8 cellular contexts compared by ENCODE assay signal in the genomic region with DNA sequence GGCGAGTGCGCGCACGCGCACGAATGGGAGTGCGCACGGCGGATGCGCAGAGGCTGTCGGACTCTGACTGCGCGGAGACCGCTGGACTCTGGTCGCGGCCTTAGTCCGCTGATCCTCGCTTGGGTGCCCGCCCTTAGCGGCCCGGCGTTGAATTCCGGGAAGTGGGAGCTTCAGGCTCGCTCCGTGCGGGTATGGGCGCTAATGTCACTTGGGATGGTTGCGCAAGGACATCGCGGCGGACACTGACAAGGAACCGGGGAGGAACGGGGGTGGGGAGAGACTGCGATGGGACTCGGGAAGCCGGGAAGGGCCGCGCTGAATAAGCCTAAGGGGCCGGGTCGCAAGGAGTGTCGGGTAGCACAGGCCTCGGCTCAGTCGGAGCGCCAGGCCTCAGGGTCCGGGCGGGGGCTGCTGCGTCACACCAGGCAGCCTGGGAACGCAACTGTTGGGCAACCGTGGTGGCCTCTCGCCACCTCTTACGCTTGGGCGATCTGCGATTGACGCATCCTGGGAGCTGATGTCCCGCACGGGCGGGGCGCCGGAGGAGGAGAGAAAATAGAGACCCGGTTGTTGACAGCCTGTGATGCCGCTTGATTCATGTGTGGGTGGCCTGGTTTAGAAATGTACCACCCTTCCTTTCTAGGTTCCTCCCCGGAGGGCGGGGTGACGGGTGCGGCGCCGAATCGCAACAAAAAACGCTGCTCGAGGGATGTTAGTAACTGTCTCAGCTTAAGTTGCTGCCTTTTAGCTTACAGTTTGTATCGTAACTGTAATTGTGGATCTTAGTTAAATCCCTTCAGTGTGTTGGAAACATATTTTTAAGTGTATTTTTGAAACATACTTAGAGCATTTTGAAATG. TPM values are rescaled to one million over a fixed set of nuclear protein-coding genes. Genes with fewer than 3 reads are reported as not detected.
DNase-seq lines count a peak whose midpoint lies in the region; ATAC-seq, FAIRE-seq and TF ChIP-seq lines count a peak whose summit lies in the region.

No MANE protein-coding gene starts in this region.

- TSS peak; percentile 72 for BruUV-seq in HepG2 (replicated peaks; lab: Mats Ljungman, UMichigan)

- ATAC-seq in HG03457 (IDR thresholded peaks at IDR 0.05; ENCODE audit: unreplicated experiment) (peak; percentile 59), HepG2 (peak; percentile 88)

- peaks cover 47% of the 10 kb centered on the region for H3K79me2 ChIP-seq in HepG2 (ENCODE audit: insufficient read depth, low read length)

- peak; percentile 84 to 91 for TF ChIP-seq POLR2A in HepG2 (IDR thresholded peaks at IDR 0.05; ENCODE audit: insufficient read depth in 1 of 2, low read depth in 2 of 2, low read length in 2 of 2)

- no peaks in the 10 kb centered on the region for H3K27me3 ChIP-seq in BLaER1 treated with 17β-estradiol and CSF1 and Interleukin-3, amounts not matched to agents 10 nM and 100 nM
- H3K27me3 ChIP-seq in HepG2 (ENCODE audit: control insufficient read depth in 1 of 2, insufficient read depth in 2 of 2, low read length in 2 of 2): no peaks in the 10 kb centered on the region; a peak in 1 of 5 replicates

- TF ChIP-seq EP300 in HepG2 (IDR thresholded peaks at IDR 0.05; ENCODE audit: low read depth in 2 of 2, low read length in 2 of 2) (peak in 1 of 2 experiments; percentile 38; a peak in 1 of 4 replicates), HepG2 (CRISPR knock-in tag; IDR thresholded peaks at IDR 0.05; ENCODE audit: borderline replicate concordance) (peak; percentile 56)

- DNase-seq in GM19240 (ENCODE audit: insufficient read length, low spot score) (peak; percentile 48), NCI-H748 (lab: John Stamatoyannopoulos, UW; ENCODE audit: unreplicated experiment) (peak; percentile 89), dermis blood vessel endothelial cell (peak; percentile 85), HepG2 (ENCODE audit: low spot score) (peak; percentile 91)
- DNase-seq in activated CD4-positive, alpha-beta T cell treated with anti-CD3 and anti-CD28 coated beads, Interleukin-2, amount 50 U/mL, for 4 hours: peak; percentile 93
- DNase-seq in stimulated activated CD4-positive, alpha-beta T cell treated with anti-CD3 and anti-CD28 coated beads, Interleukin-2, amount 100 ng/mL, for 48 hours: peak; percentile 82 to 88

- H3K9ac ChIP-seq in BLaER1 treated with 17β-estradiol and CSF1 and Interleukin-3, amounts not matched to agents 10 nM and 100 nM: peak overlapping the region; percentile 93 to 100 (median 99)
- peak overlapping the region; percentile 99 for H3K9ac ChIP-seq in HepG2 (ENCODE audit: insufficient read depth, low read depth, low read length)

- H3K4me1 ChIP-seq in BLaER1 treated with 17β-estradiol and CSF1 and Interleukin-3, amounts not matched to agents 10 nM and 100 nM: peaks cover 44 to 68% (median 59%) of the 10 kb centered on the region in 10 experiments
- peaks cover 41% of the 10 kb centered on the region for H3K4me1 ChIP-seq in HepG2 (ENCODE audit: insufficient read depth, low read length)

- no peaks in the 10 kb centered on the region for H3K9me3 ChIP-seq in BLaER1 treated with 17β-estradiol and CSF1 and Interleukin-3, amounts not matched to agents 10 nM and 100 nM (replicated peaks in 1 of 11)
- H3K9me3 ChIP-seq in HepG2 (ENCODE audit: low read length): no peaks in the 10 kb centered on the region

- FAIRE-seq in HepG2 (lab: Jason Lieb, UNC): peak; percentile 50

- CTCF ChIA-PET in HepG2 (lab: Yijun Ruan, JAX; ENCODE audit: low intra/inter-chr PET ratio, low total read pairs): no interaction called here

- H3K36me3 ChIP-seq in BLaER1 treated with 17β-estradiol and CSF1 and Interleukin-3, amounts not matched to agents 10 nM and 100 nM: peaks cover 15 to 24% (median 21%) of the 10 kb centered on the region in 11 experiments; a peak in 21 of 22 replicates
- peaks cover 0 to 9% of the 10 kb centered on the region in 2 experiments; a peak in 2 of 5 replicates for H3K36me3 ChIP-seq in HepG2 (replicated peaks in 1 of 2; ENCODE audit: control insufficient read depth in 1 of 2, insufficient read depth in 2 of 2, low read length in 2 of 2)

- intact Hi-C loops in HepG2 (cut with micrococcal nuclease; ENCODE audit: unreplicated experiment): loop anchor here (1.0 to 2.0 kb wide), 3 partner anchors 21 to 157 kb away; partner anchors contain the start of gene RGMB

- H4K20me1 ChIP-seq in BLaER1 treated with 17β-estradiol and CSF1 and Interleukin-3, amounts not matched to agents 10 nM and 100 nM: peaks cover 16 to 46% (median 33%) of the 10 kb centered on the region in 11 experiments; a peak in 20 of 22 replicates
- H4K20me1 ChIP-seq in HepG2 (ENCODE audit: insufficient read depth, low read length): peaks cover 15% of the 10 kb centered on the region

- in situ Hi-C loops in HepG2 (cut with HindIII; ENCODE audit: extremely low pct_ligation_motif_present, low pct_unique_long_range_greater_than_20kb): loop anchor here (5.0 kb wide), 1 partner anchor 157 kb away; the partner anchor contains the start of gene RGMB

- 0% methylated on average over 26 of the region's 71 CpGs for whole genome bisulfite sequencing in HepG2 (ENCODE audit: low lambda C conversion rate)

- H3K4me3 ChIP-seq in BLaER1 treated with 17β-estradiol and CSF1 and Interleukin-3, amounts not matched to agents 10 nM and 100 nM: peak overlapping the region; percentile 78 to 97 (median 93)
- H3K4me3 ChIP-seq in HepG2 (replicated peaks in 1 of 3; ENCODE audit: insufficient read depth in 1 of 3, low read depth in 2 of 3, low read length in 3 of 3): peak overlapping the region; percentile 71 to 83 (median 78)

- no peak overlapping the region for H2AFZ ChIP-seq in HepG2 (ENCODE audit: low read length)

- no peak; the same call in 1 of the 2 replicates for TF ChIP-seq CTCF in HepG2 (CRISPR knock-in tag; IDR thresholded peaks at IDR 0.05)

- POLR2A ChIA-PET in HepG2 (lab: Yijun Ruan, JAX): interaction anchor here (0.8 to 2.3 kb wide), 6 partner anchors 10 to 109 kb away, joined by 3 to 21 read pairs (median 7); no protein-coding TSS in a partner anchor

- no peak for TF ChIP-seq RAD21 in HepG2 (CRISPR knock-in tag; IDR thresholded peaks at IDR 0.05)

- H3K4me2 ChIP-seq in BLaER1 treated with 17β-estradiol and CSF1 and Interleukin-3, amounts not matched to agents 10 nM and 100 nM: peak overlapping the region; percentile 86 to 98 (median 89)
- peak overlapping the region; percentile 78 for H3K4me2 ChIP-seq in HepG2 (ENCODE audit: low read depth, low read length)

- peak overlapping the region; percentile 95 to 100 (median 100) for H3K27ac ChIP-seq in BLaER1 treated with 17β-estradiol and CSF1 and Interleukin-3, amounts not matched to agents 10 nM and 100 nM
- peak overlapping the region; percentile 100 for H3K27ac ChIP-seq in HepG2 (ENCODE audit: extremely low read length, insufficient read depth, low read length)

TF ChIP-seq in HepG2, 621 proteins besides CTCF, POLR2A, EP300 and RAD21 (continues in another document):
- TF ChIP-seq KAT8 (CRISPR knock-in tag; IDR thresholded peaks at IDR 0.05) (peak; percentile 89), ZNF776 (CRISPR knock-in tag; IDR thresholded peaks at IDR 0.05) (peak; percentile 91), ZNF207 (IDR thresholded peaks at IDR 0.05; ENCODE audit: borderline replicate concordance) (no peak), ZNF670 (CRISPR knock-in tag; IDR thresholded peaks at IDR 0.05; ENCODE audit: borderline replicate concordance) (0 out of 2 replicates have a peak, but pooled peaks have one; percentile 81), ARHGAP35 (CRISPR knock-in tag; IDR thresholded peaks at IDR 0.05; ENCODE audit: borderline replicate concordance) (peak; percentile 69; the same call in 1 of the 2 replicates), ZKSCAN8 (CRISPR knock-in tag; IDR thresholded peaks at IDR 0.05; ENCODE audit: borderline replicate concordance) (no peak)

RNA-seq across cellular contexts. Expression of gene CHD1, which starts 0.5 kb away (rescaled TPM):
- 74.4 and 104 TPM in 2 replicates for total RNA-seq in dermis blood vessel endothelial cell
- 55.9 and 79.7 TPM in 2 replicates for total RNA-seq in HepG2 (2016; rRNA removed; fragmentation: Illumina TruSeq; extraction: Trizol)
- total RNA-seq in HepG2 (2016; cell fraction: cytosol; rRNA removed; fragmentation: Illumina TruSeq; extraction: Trizol; ENCODE audit: low read depth): 5.5 and 6.9 TPM in 2 replicates
- 55.3 and 76.6 TPM in 2 replicates for total RNA-seq in HepG2 (2016; cell fraction: insoluble cytoplasmic fraction; rRNA removed; fragmentation: Illumina TruSeq; extraction: Trizol)
- total RNA-seq in HepG2 (2016; cell fraction: membrane; rRNA removed; fragmentation: Illumina TruSeq; extraction: Trizol): 12.8 and 15.2 TPM in 2 replicates
- total RNA-seq in HepG2 (2016; cell fraction: nucleus; rRNA removed; fragmentation: Illumina TruSeq; extraction: Trizol): 88.7 and 103 TPM in 2 replicates
- 22.8 and 23.0 TPM in 2 replicates for polyA plus RNA-seq in HepG2 (2011; rRNA removed)
- polyA plus RNA-seq in HepG2 (2011; cell fraction: cytosol; rRNA removed): 7.8 and 14.2 TPM in 2 replicates
- polyA plus RNA-seq in HepG2 (2011; cell fraction: nucleus; rRNA removed): 27.7 and 34.1 TPM in 2 replicates
- polyA plus RNA-seq in HepG2 (2012): 24.4 and 27.4 TPM in 2 replicates
- polyA plus RNA-seq in HepG2 (2016; cell fraction: cytosol; fragmentation: Illumina TruSeq; extraction: Trizol; ENCODE audit: low read depth): 0.66 and 1.5 TPM in 2 replicates
- 39.8 and 41.3 TPM in 2 replicates for polyA plus RNA-seq in HepG2 (2016; cell fraction: insoluble cytoplasmic fraction; fragmentation: Illumina TruSeq; extraction: Trizol; ENCODE audit: low read depth)
- 2.7 and 3.9 TPM in 2 replicates for polyA plus RNA-seq in HepG2 (2016; cell fraction: membrane; fragmentation: Illumina TruSeq; extraction: Trizol; ENCODE audit: low read depth)
- polyA plus RNA-seq in HepG2 (2016; cell fraction: nucleus; fragmentation: Illumina TruSeq; extraction: Trizol; ENCODE audit: insufficient read depth, low read depth): 89.5 and 95.7 TPM in 2 replicates
- 9.2 and 12.2 TPM in 2 replicates for polyA minus RNA-seq in HepG2 (2011; rRNA and poly(A)+ RNA removed; ENCODE audit: low replicate concordance)
- polyA minus RNA-seq in HepG2 (2011; cell fraction: cytosol; rRNA and poly(A)+ RNA removed): 27.3 and 30.3 TPM in 2 replicates
- 155 and 163 TPM in 2 replicates for polyA minus RNA-seq in HepG2 (2011; cell fraction: nucleus; rRNA and poly(A)+ RNA removed)

Comparison
In these comparisons a context has a peak if more than half of its experiments do, and no peak if none do; other contexts are left out.
1. Peak in every context shown above with its lines: DNase-seq, ATAC-seq, H3K4me3 ChIP-seq and H3K27ac ChIP-seq.